In the genomic region with DNA sequence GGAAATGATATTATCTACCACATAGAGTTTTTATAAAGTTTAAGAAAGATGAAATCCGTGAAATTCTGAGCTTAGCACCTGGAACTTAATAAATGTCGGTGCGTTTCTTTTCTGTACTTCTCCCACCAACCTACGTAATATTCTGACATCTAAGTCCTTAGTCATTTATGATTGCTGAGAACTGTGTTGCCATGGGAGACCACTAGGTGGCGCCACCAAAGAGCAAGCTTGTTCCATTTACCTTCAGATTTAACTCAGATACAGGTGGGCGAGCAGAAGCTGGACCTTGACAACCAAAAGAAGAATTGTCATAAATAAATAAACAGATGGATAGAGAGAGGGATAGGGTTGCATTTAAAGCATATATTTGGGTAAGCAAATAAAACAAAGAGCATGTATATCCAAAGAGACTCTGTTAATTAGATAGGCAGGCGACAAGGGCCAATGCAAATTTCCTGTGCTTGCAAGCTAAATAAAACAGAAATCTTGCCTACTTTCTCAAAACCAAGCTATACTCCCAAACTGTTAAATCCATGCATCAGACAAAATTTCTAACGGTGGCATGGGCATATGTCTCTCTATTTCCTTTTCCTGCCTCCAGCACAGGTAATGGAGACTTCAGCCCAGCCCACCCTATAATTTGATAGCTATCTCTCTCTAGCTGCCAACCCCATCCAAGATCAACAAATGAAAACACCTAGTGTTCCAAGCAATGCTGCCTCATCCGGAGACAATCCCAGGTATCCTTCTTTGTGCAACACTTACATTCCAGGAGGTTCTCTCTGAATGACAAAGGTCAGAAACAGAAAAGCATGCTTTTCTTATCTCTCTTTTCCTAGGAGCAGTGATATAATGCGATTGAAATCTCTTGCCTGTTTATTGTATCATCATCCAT, we compare ENCODE assay signal across 8 cellular contexts.
DNase-seq lines count a peak whose midpoint lies in the region; ATAC-seq and TF ChIP-seq lines count a peak whose summit lies in the region.

No MANE protein-coding gene starts in this region.

- H3K4me3 ChIP-seq in Caco-2 (ENCODE audit: low read depth, low read length): no peak overlapping the region
- no peak overlapping the region for H3K4me3 ChIP-seq in Loucy (ENCODE audit: low read length, poor library complexity, severe bottlenecking)
- H3K4me3 ChIP-seq in adrenal gland: no peak overlapping the region
- no peak overlapping the region for H3K4me3 ChIP-seq in kidney epithelial cell (ENCODE audit: low read depth, low read length)
- no peak overlapping the region for H3K4me3 ChIP-seq in upper lobe of right lung

- no peaks in the 10 kb centered on the region for H3K9me2 ChIP-seq in Loucy (replicated peaks; ENCODE audit: low read depth, low read length)

- H3K4me1 ChIP-seq in Caco-2 (peaks cover 36% of the 10 kb centered on the region), Loucy (ENCODE audit: insufficient read depth, low read length, poor library complexity, severe bottlenecking) (no peaks in the 10 kb centered on the region), adrenal gland (replicated peaks in 1 of 2) (no peaks in the 10 kb centered on the region), upper lobe of right lung (no peaks in the 10 kb centered on the region)

- POLR2A ChIA-PET in Caco-2 (lab: Charles Lee): no interaction called here

- no peak for TF ChIP-seq POLR2A in adrenal gland (IDR thresholded peaks at IDR 0.05)

- H3K9me3 ChIP-seq in Caco-2 (no peaks in the 10 kb centered on the region; the same call in 1 of the 2 replicates), Loucy (ENCODE audit: insufficient read depth, low read depth, low read length) (no peaks in the 10 kb centered on the region), adrenal gland (replicated peaks in 1 of 3) (no peaks in the 10 kb centered on the region), upper lobe of right lung (no peaks in the 10 kb centered on the region)

- H3K27me3 ChIP-seq in Caco-2 (replicated peaks; ENCODE audit: control insufficient read depth, insufficient read depth, low read length) (no peaks in the 10 kb centered on the region), Loucy (ENCODE audit: insufficient read depth, low read length, poor library complexity, severe bottlenecking) (no peaks in the 10 kb centered on the region), adrenal gland (no peaks in the 10 kb centered on the region), kidney epithelial cell (ENCODE audit: control insufficient read depth, insufficient read depth, low read length) (no peaks in the 10 kb centered on the region), upper lobe of right lung (no peaks in the 10 kb centered on the region)

- DNase-seq in Caco-2 (peak; percentile 69 to 75), adrenal gland (peak; percentile 29 to 80 (median 60)), kidney epithelial cell (ENCODE audit: low read depth) (no peak), upper lobe of right lung (peak; percentile 68), amniotic stem cell (lab: John Stamatoyannopoulos, UW) (no peak)

- BruUV-seq in Caco-2 (replicated peaks; lab: Mats Ljungman, UMichigan): no TSS peak

- WGBS in adrenal gland, 4 donors: 60 to 69% (median 62%) methylated on average over 10 of the region's 10 CpGs

- no peaks in the 10 kb centered on the region for H3K79me2 ChIP-seq in Loucy (ENCODE audit: insufficient read depth, low read length)

- H3K27me3 Mint-ChIP-seq in Caco-2 (ENCODE audit: insufficient read depth, unreplicated experiment): no peaks in the 10 kb centered on the region

- H3K36me3 ChIP-seq in Caco-2 (ENCODE audit: control insufficient read depth, insufficient read depth, low read length) (no peaks in the 10 kb centered on the region), Loucy (ENCODE audit: insufficient read depth, low read length) (no peaks in the 10 kb centered on the region), adrenal gland (replicated peaks in 1 of 2) (no peaks in the 10 kb centered on the region), kidney epithelial cell (ENCODE audit: control insufficient read depth, insufficient read depth, low read length) (no peaks in the 10 kb centered on the region), upper lobe of right lung (no peaks in the 10 kb centered on the region)

- H3K27ac ChIP-seq in adrenal gland (no peak overlapping the region), upper lobe of right lung (no peak overlapping the region)

- peaks cover 23% of the 10 kb centered on the region for H3K4me1 Mint-ChIP-seq in Caco-2 (ENCODE audit: low read depth, unreplicated experiment)

- H3K4me3 Mint-ChIP-seq in Caco-2 (ENCODE audit: unreplicated experiment): peak overlapping the region; percentile 45

- peak; percentile 70 to 85 for TF ChIP-seq CTCF in Caco-2 (IDR thresholded peaks at IDR 0.05; ENCODE audit: insufficient read depth in 1 of 2, low read depth in 1 of 2, low read length in 1 of 2, severe bottlenecking in 1 of 2, unreplicated experiment in 1 of 2)
- peak; percentile 97 for TF ChIP-seq CTCF in Loucy (conservative IDR thresholded peaks at IDR 0.05; ENCODE audit: low read length)
- peak; percentile 43 to 74 (median 67) for TF ChIP-seq CTCF in adrenal gland (IDR thresholded peaks at IDR 0.05)
- TF ChIP-seq CTCF in kidney epithelial cell (IDR thresholded peaks at IDR 0.05; ENCODE audit: insufficient read depth, low read length, poor library complexity, severe bottlenecking): peak; percentile 77
- peak; percentile 71 for TF ChIP-seq CTCF in upper lobe of right lung (IDR thresholded peaks at IDR 0.05)

- H3K9ac ChIP-seq in Loucy (ENCODE audit: low read depth, low read length, poor library complexity, severe bottlenecking): no peak overlapping the region

- peak overlapping the region; percentile 88 for H3K27ac Mint-ChIP-seq in Caco-2 (ENCODE audit: unreplicated experiment)

- H3K9me3 Mint-ChIP-seq in Caco-2 (ENCODE audit: unreplicated experiment): peaks cover 27% of the 10 kb centered on the region

- CTCF ChIA-PET in Caco-2 (lab: Charles Lee): interaction anchor here (0.6 to 1.1 kb wide), 7 partner anchors 8 to 702 kb away, joined by 3 to 6 read pairs (median 3); no protein-coding TSS in a partner anchor

- H3K36me3 Mint-ChIP-seq in Caco-2 (ENCODE audit: insufficient read depth, unreplicated experiment): peaks cover 6% of the 10 kb centered on the region

- intact Hi-C loops in Caco-2 (cut with micrococcal nuclease; ENCODE audit: unreplicated experiment): loop anchor here (1.0 to 5.0 kb wide), 2 partner anchors 239 to 693 kb away; no protein-coding TSS in a partner anchor
- intact Hi-C loops in adrenal gland (cut with DNase I): loop anchor here in 1 of 2 donors (10.0 kb wide), 1 partner anchor 702 kb away; a partner anchor contains a TSS
- intact Hi-C loops in upper lobe of right lung (cut with DNase I): no loop called here

- H2AFZ ChIP-seq in Loucy (ENCODE audit: low read length): no peak overlapping the region

- H3F3A ChIP-seq in Loucy (ENCODE audit: low read depth): no peaks in the 10 kb centered on the region

- ATAC-seq in GM18520 (IDR thresholded peaks at IDR 0.05; ENCODE audit: unreplicated experiment) (peak; percentile 46), upper lobe of right lung (peak; percentile 71), GM21619 (IDR thresholded peaks at IDR 0.05; ENCODE audit: unreplicated experiment) (no peak)

- H3K4me2 ChIP-seq in Loucy (ENCODE audit: low read depth, low read length, poor library complexity, severe bottlenecking): no peak overlapping the region

- H4K20me1 ChIP-seq in Loucy (ENCODE audit: insufficient read depth, low read length, poor library complexity, severe bottlenecking): no peaks in the 10 kb centered on the region

Comparison
In these comparisons a context has a peak if more than half of its experiments do, and no peak if none do; other contexts are left out.
1. DNase-seq: peak in Caco-2 (2 of 2), adrenal gland (7 of 7) and upper lobe of right lung (single experiment); none in kidney epithelial cell (single experiment) and amniotic stem cell (single experiment).
2. Peak in every context shown above with its lines, with median percentiles within 50 percentile points of each other: CTCF ChIP-seq.